In the genomic region with DNA sequence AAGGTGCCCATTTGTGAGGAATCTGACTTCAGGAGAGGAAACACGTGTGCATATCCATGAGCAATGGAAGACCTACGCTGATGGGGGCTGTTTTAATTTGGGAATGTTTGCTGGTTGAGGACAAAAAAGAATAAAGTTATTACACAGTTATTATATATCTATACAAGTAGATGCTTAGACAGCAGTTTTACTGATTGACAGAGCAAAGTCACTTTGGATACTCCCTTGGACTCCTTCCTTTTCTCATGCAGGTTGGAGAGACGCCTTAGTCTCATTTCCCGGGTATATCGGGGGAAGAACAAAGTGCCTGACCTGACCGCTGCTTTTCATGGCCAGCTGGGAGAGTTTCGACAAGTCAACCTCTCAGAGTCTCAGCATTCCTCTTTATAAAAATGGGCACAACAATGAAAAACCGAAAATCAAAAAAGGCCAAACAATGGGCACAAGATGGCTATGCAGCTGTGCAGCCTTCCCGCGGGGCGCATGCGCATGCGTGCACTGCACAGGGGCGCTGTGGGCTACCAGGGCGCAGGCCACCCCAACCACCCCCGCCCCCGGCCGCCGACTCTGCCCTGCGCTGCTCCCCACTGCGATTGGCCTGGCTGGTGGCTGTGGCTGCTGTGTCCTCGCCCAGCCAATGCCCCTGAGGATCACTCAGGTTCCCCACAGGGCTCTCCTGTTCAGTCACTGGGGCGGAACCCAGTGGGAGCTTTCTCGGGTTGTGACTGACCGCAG, we compare ENCODE assay signal across 1 cellular context.
A peak's percentile ranks its signal among the peaks of the same experiment; 100 is the strongest.
TF ChIP-seq lines count a peak whose summit lies in the region.

No MANE protein-coding gene starts in this region.

TF ChIP-seq in HepG2, 621 proteins besides CTCF, POLR2A, EP300 and RAD21 (continues in another document):
- TF ChIP-seq BRD4 (CRISPR knock-in tag; IDR thresholded peaks at IDR 0.05) (no peak), PAF1 (CRISPR knock-in tag; IDR thresholded peaks at IDR 0.05) (0 out of 2 replicates have a peak, but pooled peaks have one; percentile 58), SMAD9 (CRISPR knock-in tag; IDR thresholded peaks at IDR 0.05) (no peak), NCOA1 (CRISPR knock-in tag; IDR thresholded peaks at IDR 0.05) (no peak), ZBTB33 (CRISPR knock-in tag; IDR thresholded peaks at IDR 0.05) (0 out of 2 replicates have a peak, but pooled peaks have one; percentile 50), ZNF329 (CRISPR knock-in tag; IDR thresholded peaks at IDR 0.05; ENCODE audit: low read depth) (no peak), SSRP1 (CRISPR knock-in tag; IDR thresholded peaks at IDR 0.05) (0 out of 2 replicates have a peak, but pooled peaks have one; percentile 22), AGO1 (IDR thresholded peaks at IDR 0.05; ENCODE audit: low read depth, low read length, poor library complexity, severe bottlenecking) (peak; percentile 42), KLF12 (CRISPR knock-in tag; IDR thresholded peaks at IDR 0.05; ENCODE audit: borderline replicate concordance) (no peak), TIGD3 (CRISPR knock-in tag; IDR thresholded peaks at IDR 0.05; ENCODE audit: borderline replicate concordance) (no peak), ZKSCAN1 (IDR thresholded peaks at IDR 0.05; ENCODE audit: low read length) (no peak), PHF5A (CRISPR knock-in tag; IDR thresholded peaks at IDR 0.05; ENCODE audit: low read depth, unreplicated experiment) (no peak), SMAD1 (CRISPR knock-in tag; IDR thresholded peaks at IDR 0.05; ENCODE audit: borderline replicate concordance, low read depth) (no peak), POLR2AphosphoS5 (IDR thresholded peaks at IDR 0.05; ENCODE audit: low read depth, low read length) (peak; percentile 58), GPN1 (CRISPR knock-in tag; IDR thresholded peaks at IDR 0.05; ENCODE audit: borderline replicate concordance) (no peak), ZNF382 (CRISPR knock-in tag; IDR thresholded peaks at IDR 0.05; ENCODE audit: borderline replicate concordance) (no peak), CCDC6 (CRISPR knock-in tag; IDR thresholded peaks at IDR 0.05) (no peak), AGO2 (optimal IDR thresholded peaks at IDR 0.05; ENCODE audit: low read depth, low read length) (peak; percentile 95), ZFP82 (CRISPR knock-in tag; IDR thresholded peaks at IDR 0.05; ENCODE audit: borderline replicate concordance) (no peak), MAFK (conservative IDR thresholded peaks at IDR 0.05 in 1 of 2, IDR thresholded peaks at IDR 0.05 in 1 of 2; ENCODE audit: low read length in 2 of 2) (peak; percentile 19 to 49; a peak in 2 of 4 replicates), BRCA1 (CRISPR knock-in tag; IDR thresholded peaks at IDR 0.05) (no peak), ZNF225 (CRISPR knock-in tag; IDR thresholded peaks at IDR 0.05) (no peak), GATA4 (IDR thresholded peaks at IDR 0.05; ENCODE audit: borderline replicate concordance, low read depth) (no peak), ZFP1 (CRISPR knock-in tag; IDR thresholded peaks at IDR 0.05) (no peak), ZNF629 (CRISPR knock-in tag; conservative IDR thresholded peaks at IDR 0.05) (peak; percentile 54), HDAC1 (CRISPR knock-in tag; IDR thresholded peaks at IDR 0.05) (no peak), ZNF615 (CRISPR knock-in tag; IDR thresholded peaks at IDR 0.05; ENCODE audit: borderline replicate concordance) (no peak), ZBTB10 (CRISPR knock-in tag; IDR thresholded peaks at IDR 0.05; ENCODE audit: borderline replicate concordance) (no peak), ZBTB38 (CRISPR knock-in tag; IDR thresholded peaks at IDR 0.05) (0 out of 2 replicates have a peak, but pooled peaks have one; percentile 24), KDM4B (CRISPR knock-in tag; IDR thresholded peaks at IDR 0.05) (no peak), KDM5B (CRISPR knock-in tag; IDR thresholded peaks at IDR 0.05; ENCODE audit: borderline replicate concordance) (no peak), ZNF589 (CRISPR knock-in tag; conservative IDR thresholded peaks at IDR 0.05) (no peak), ZBTB2 (CRISPR knock-in tag; IDR thresholded peaks at IDR 0.05; ENCODE audit: low read depth) (no peak), POLR2G (IDR thresholded peaks at IDR 0.05; ENCODE audit: low read depth, low read length) (no peak; the same call in 1 of the 2 replicates), RELA (CRISPR knock-in tag; IDR thresholded peaks at IDR 0.05) (no peak), ZNF12 (CRISPR knock-in tag; IDR thresholded peaks at IDR 0.05) (no peak), ZBTB14 (CRISPR knock-in tag; IDR thresholded peaks at IDR 0.05) (no peak), ATF7-NPFF (CRISPR knock-in tag; IDR thresholded peaks at IDR 0.05; ENCODE audit: low read depth) (no peak), ZNF563 (CRISPR knock-in tag; IDR thresholded peaks at IDR 0.05) (no peak), TGIF2 (CRISPR knock-in tag; IDR thresholded peaks at IDR 0.05) (no peak), YY1 (IDR thresholded peaks at IDR 0.05; ENCODE audit: insufficient read depth, insufficient replicate concordance, low read depth, low read length) (no peak)
- TF ChIP-seq, protein P1, sequence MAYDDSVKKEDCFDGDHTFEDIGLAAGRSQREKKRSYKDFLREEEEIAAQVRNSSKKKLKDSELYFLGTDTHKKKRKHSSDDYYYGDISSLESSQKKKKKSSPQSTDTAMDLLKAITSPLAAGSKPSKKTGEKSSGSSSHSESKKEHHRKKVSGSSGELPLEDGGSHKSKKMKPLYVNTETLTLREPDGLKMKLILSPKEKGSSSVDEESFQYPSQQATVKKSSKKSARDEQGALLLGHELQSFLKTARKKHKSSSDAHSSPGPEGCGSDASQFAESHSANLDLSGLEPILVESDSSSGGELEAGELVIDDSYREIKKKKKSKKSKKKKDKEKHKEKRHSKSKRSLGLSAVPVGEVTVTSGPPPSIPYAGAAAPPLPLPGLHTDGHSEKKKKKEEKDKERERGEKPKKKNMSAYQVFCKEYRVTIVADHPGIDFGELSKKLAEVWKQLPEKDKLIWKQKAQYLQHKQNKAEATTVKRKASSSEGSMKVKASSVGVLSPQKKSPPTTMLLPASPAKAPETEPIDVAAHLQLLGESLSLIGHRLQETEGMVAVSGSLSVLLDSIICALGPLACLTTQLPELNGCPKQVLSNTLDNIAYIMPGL (CRISPR knock-in tag; IDR thresholded peaks at IDR 0.05; ENCODE audit: borderline replicate concordance in 1 of 2, low read depth in 1 of 2), result no peak
- TF ChIP-seq, protein P2, sequence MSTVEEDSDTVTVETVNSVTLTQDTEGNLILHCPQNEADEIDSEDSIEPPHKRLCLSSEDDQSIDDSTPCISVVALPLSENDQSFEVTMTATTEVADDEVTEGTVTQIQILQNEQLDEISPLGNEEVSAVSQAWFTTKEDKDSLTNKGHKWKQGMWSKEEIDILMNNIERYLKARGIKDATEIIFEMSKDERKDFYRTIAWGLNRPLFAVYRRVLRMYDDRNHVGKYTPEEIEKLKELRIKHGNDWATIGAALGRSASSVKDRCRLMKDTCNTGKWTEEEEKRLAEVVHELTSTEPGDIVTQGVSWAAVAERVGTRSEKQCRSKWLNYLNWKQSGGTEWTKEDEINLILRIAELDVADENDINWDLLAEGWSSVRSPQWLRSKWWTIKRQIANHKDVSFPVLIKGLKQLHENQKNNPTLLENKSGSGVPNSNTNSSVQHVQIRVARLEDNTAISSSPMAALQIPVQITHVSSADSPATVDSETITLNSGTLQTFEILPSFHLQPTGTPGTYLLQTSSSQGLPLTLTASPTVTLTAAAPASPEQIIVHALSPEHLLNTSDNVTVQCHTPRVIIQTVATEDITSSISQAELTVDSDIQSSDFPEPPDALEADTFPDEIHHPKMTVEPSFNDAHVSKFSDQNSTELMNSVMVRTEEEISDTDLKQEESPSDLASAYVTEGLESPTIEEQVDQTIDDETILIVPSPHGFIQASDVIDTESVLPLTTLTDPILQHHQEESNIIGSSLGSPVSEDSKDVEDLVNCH (CRISPR knock-in tag; IDR thresholded peaks at IDR 0.05), result no peak
- TF ChIP-seq, protein P3, sequence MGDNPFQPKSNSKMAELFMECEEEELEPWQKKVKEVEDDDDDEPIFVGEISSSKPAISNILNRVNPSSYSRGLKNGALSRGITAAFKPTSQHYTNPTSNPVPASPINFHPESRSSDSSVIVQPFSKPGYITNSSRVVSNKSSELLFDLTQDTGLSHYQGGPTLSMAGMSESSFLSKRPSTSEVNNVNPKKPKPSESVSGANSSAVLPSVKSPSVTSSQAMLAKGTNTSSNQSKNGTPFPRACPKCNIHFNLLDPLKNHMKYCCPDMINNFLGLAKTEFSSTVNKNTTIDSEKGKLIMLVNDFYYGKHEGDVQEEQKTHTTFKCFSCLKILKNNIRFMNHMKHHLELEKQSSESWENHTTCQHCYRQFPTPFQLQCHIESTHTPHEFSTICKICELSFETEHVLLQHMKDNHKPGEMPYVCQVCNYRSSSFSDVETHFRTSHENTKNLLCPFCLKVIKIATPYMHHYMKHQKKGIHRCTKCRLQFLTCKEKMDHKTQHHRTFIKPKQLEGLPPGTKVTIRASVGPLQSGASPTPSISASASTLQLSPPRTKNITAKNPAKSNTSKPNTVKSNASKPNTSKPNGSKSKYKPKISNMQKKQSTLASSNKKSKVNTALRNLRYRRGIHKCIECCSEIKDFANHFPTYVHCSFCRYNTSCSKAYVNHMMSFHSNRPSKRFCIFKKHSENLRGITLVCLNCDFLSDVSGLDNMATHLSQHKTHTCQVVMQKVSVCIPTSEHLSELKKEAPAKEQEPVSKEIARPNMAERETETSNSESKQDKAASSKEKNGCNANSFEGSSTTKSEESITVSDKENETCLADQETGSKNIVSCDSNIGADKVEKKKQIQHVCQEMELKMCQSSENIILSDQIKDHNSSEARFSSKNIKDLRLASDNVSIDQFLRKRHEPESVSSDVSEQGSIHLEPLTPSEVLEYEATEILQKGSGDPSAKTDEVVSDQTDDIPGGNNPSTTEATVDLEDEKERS (CRISPR knock-in tag; IDR thresholded peaks at IDR 0.05), result no peak
